In genomic region chr2:128797937-128798336, GRCh38 we compare ENCODE assay signal across 13 cellular contexts.
DNase-seq lines count a peak whose midpoint lies in the region; ATAC-seq, FAIRE-seq and TF ChIP-seq lines count a peak whose summit lies in the region.
"Had no signal": no experiment of that assay in that cellular context is flagged by ENCODE, and none has a peak within 500 bp of the region (broad histone marks: within the 10 kb centered on the region; RNA-seq: fewer than 3 reads in every experiment).

No MANE protein-coding gene starts in this region.

- intact Hi-C loops in GM12878 (cut with micrococcal nuclease; ENCODE audit: unreplicated experiment) = no loop called here

- whole genome bisulfite sequencing in GM12878 (ENCODE audit: insufficient coverage, insufficient replicate concordance, low lambda C conversion rate, missing lambda C conversion rate) = 13% methylated on average over 6 of the region's 6 CpGs

- RAD21 ChIA-PET in GM12878 (lab: Charles Lee; ENCODE audit: unreplicated experiment) = no interaction called here

- TF ChIP-seq POLR2A in GM12878 (IDR thresholded peaks at IDR 0.05; ENCODE audit: low read depth, low read length) (no peak), H54 (IDR thresholded peaks at IDR 0.05; ENCODE audit: low read depth, low read length) (no peak)

- H3K4me2 ChIP-seq in GM12878 (ENCODE audit: control insufficient read depth, insufficient read depth) = peak overlapping the region; percentile 46; the same call in 1 of the 2 replicates

- peak; percentile 69 for FAIRE-seq in GM12878 (lab: Jason Lieb, UNC)
- FAIRE-seq in H54 (lab: Jason Lieb, UNC) = no peak

- no peaks in the 10 kb centered on the region for H4K20me1 ChIP-seq in GM12878 (ENCODE audit: control insufficient read depth, insufficient read depth)

- peaks cover 11% of the 10 kb centered on the region for H3K4me1 ChIP-seq in GM12878 (ENCODE audit: control insufficient read depth, insufficient read depth, low read length)
- peaks cover 0 to 17% of the 10 kb centered on the region in 2 donors for H3K4me1 ChIP-seq in right atrium auricular region
- H3K4me1 ChIP-seq: HAP-1, tibial artery had no signal

- POLR2A ChIA-PET in GM12878 (lab: Charles Lee) = no interaction called here

- TF ChIP-seq EP300 in GM12878 (IDR thresholded peaks at IDR 0.05; ENCODE audit: borderline replicate concordance in 1 of 2, control insufficient read depth in 1 of 2, low read depth in 2 of 2, low read length in 2 of 2) = no peak

- no peak overlapping the region for H3K9ac ChIP-seq in GM12878 (ENCODE audit: control insufficient read depth, insufficient read depth, low read length)

- SMC1A ChIA-PET in GM12878 (lab: Charles Lee; ENCODE audit: uncharacterized antibody, unreplicated experiment) = no interaction called here

- H3K4me3 ChIP-seq in GM12878 (no peak overlapping the region), right atrium auricular region (no peak overlapping the region)
- H3K4me3 ChIP-seq: HAP-1, tibial artery had no signal

- H3K27ac ChIP-seq in GM12878 (ENCODE audit: control insufficient read depth, insufficient read depth) (no peak overlapping the region; the same call in 1 of the 2 replicates), right atrium auricular region (no peak overlapping the region)
- H3K27ac ChIP-seq: tibial artery had no signal

- DNase-seq in GM13977 (ENCODE audit: low spot score) = peak; percentile 30
- DNase-seq in GM12878 (ENCODE audit: low read depth, low spot score) = peak; percentile 20
- DNase-seq in H54 (ENCODE audit: insufficient read length, low spot score) = no peak
- no peak for DNase-seq in SK-N-DZ (ENCODE audit: low spot score)
- no peak for DNase-seq in right atrium auricular region (ENCODE audit: low spot score)
- DNase-seq in cerebellum (ENCODE audit: low spot score) = no peak
- DNase-seq: activated effector memory CD4-positive, alpha-beta T cell treated with Interleukin-2 at 50 U/mL for 16 hours; KBM-7; NCI-H2107 had no signal

- H3K9me3 ChIP-seq in GM12878 (replicated peaks; ENCODE audit: control insufficient read depth, insufficient read depth, low read length) = no peaks in the 10 kb centered on the region
- H3K9me3 ChIP-seq in right atrium auricular region = no peaks in the 10 kb centered on the region
- H3K9me3 ChIP-seq: HAP-1, tibial artery had no signal

- H3K27me3 ChIP-seq in GM12878 (replicated peaks in 1 of 2; ENCODE audit: control insufficient read depth in 2 of 2, insufficient read depth in 2 of 2, low read length in 1 of 2) (no peaks in the 10 kb centered on the region; a peak in 1 of 4 replicates), right atrium auricular region (no peaks in the 10 kb centered on the region)
- H3K27me3 ChIP-seq: tibial artery had no signal

- BruUV-seq in GM12878 (replicated peaks; lab: Mats Ljungman, UMichigan) = no TSS peak

- no peaks in the 10 kb centered on the region for H3K79me2 ChIP-seq in GM12878 (ENCODE audit: control insufficient read depth, insufficient read depth, low read length)

- CTCF ChIA-PET in GM12878 (lab: Yijun Ruan, JAX) = no interaction called here

- TF ChIP-seq RAD21 in GM12878 (IDR thresholded peaks at IDR 0.05; ENCODE audit: insufficient read depth, low read depth, low read length) = no peak

- H3K36me3 ChIP-seq in GM12878 (ENCODE audit: control insufficient read depth in 2 of 2, insufficient read depth in 2 of 2, low read length in 1 of 2) (no peaks in the 10 kb centered on the region), right atrium auricular region (no peaks in the 10 kb centered on the region)
- H3K36me3 ChIP-seq: HAP-1, tibial artery had no signal

- in situ Hi-C loops in GM13977 (cut with MboI; ENCODE audit: low pct_unique_long_range_greater_than_20kb, low sequenced_read_pairs, unreplicated experiment) (no loop called here), GM12878 (cut with MboI) (no loop called here)

- ATAC-seq in GM19438 (IDR thresholded peaks at IDR 0.05; ENCODE audit: low read depth, unreplicated experiment) (peak; percentile 67), HG02884 (IDR thresholded peaks at IDR 0.05; ENCODE audit: unreplicated experiment) (peak; percentile 43), GM12878 (peak; percentile 90)

- TF ChIP-seq CTCF in GM13977 (IDR thresholded peaks at IDR 0.05; ENCODE audit: extremely low read depth, insufficient read depth, missing control alignments) = no peak
- TF ChIP-seq CTCF in GM12878 (IDR thresholded peaks at IDR 0.05 in 2 of 3, conservative IDR thresholded peaks at IDR 0.05 in 1 of 3; ENCODE audit: control insufficient read depth in 2 of 3, extremely low read depth in 1 of 3, insufficient read depth in 1 of 3, low read depth in 3 of 3, low read length in 3 of 3) = no peak
- TF ChIP-seq CTCF in right atrium auricular region (IDR thresholded peaks at IDR 0.05) = no peak

- H2AFZ ChIP-seq in GM12878 (ENCODE audit: control insufficient read depth, low read depth, low read length) = peak overlapping the region; percentile 1

TF ChIP-seq in GM12878, 131 proteins besides CTCF, POLR2A, EP300 and RAD21 (continues in another document):
- TF ChIP-seq TCF3 (IDR thresholded peaks at IDR 0.05; ENCODE audit: borderline replicate concordance, insufficient read depth, low read depth, low read length) (0 out of 2 replicates have a peak, but pooled peaks have one; percentile 50), MTA3 (IDR thresholded peaks at IDR 0.05; ENCODE audit: borderline replicate concordance, low read length) (no peak), IRF4 (IDR thresholded peaks at IDR 0.05; ENCODE audit: low read depth, low read length) (no peak), NR2F1 (conservative IDR thresholded peaks at IDR 0.05) (no peak), CBX3 (IDR thresholded peaks at IDR 0.05; ENCODE audit: borderline replicate concordance, low read depth) (no peak), MYB (IDR thresholded peaks at IDR 0.05; ENCODE audit: borderline replicate concordance, low read depth, low read length) (no peak), CHD1 (IDR thresholded peaks at IDR 0.05; ENCODE audit: low read depth, low read length) (no peak), BCL3 (IDR thresholded peaks at IDR 0.05; ENCODE audit: borderline replicate concordance, insufficient read depth, low read depth, low read length, poor library complexity, severe bottlenecking) (no peak), SUPT20H (IDR thresholded peaks at IDR 0.05; ENCODE audit: borderline replicate concordance, control insufficient read depth, low read depth, low read length) (no peak), ZNF274 (IDR thresholded peaks at IDR 0.05; ENCODE audit: insufficient read depth, insufficient read length) (no peak), REST (IDR thresholded peaks at IDR 0.05; ENCODE audit: low read depth, low read length) (no peak), WRNIP1 (IDR thresholded peaks at IDR 0.05; ENCODE audit: borderline replicate concordance, low read depth, low read length) (no peak), MAX (IDR thresholded peaks at IDR 0.05; ENCODE audit: low read depth, low read length) (peak; percentile 50; the same call in 1 of the 2 replicates), POU2F2 (IDR thresholded peaks at IDR 0.05; ENCODE audit: borderline replicate concordance, low read depth, low read length) (no peak), MYC (IDR thresholded peaks at IDR 0.05; ENCODE audit: insufficient read depth, insufficient read length, insufficient replicate concordance, low read length, severe bottlenecking) (no peak), SREBF1 (IDR thresholded peaks at IDR 0.05; ENCODE audit: low read length) (no peak)

Comparison
In these comparisons a context has a peak if more than half of its experiments do, and no peak if none do; other contexts are left out.
1. DNase-seq: peak in GM13977 (single experiment) and GM12878 (single experiment); none in H54 (single experiment), SK-N-DZ (single experiment), right atrium auricular region (single experiment) and cerebellum (single experiment).
2. Peak in every context shown above with its lines, with median percentiles within 50 percentile points of each other: ATAC-seq.